In the genomic region with DNA sequence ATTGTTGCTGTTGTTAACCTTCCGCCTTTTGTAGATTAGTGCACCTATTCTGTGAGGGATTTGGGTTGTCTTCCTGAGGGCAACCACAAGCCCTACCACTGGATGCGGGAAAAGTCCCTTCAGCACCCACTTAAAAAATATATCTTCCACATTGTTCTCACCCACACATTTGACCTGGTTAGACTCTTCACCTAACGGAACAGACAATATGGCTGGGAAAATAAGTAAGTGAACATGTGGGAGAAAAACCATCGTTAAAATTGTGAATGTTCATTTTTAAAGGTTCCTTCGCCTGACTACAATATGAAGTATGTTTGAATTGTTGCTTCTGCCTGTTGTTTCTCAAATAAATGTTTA, we compare ENCODE assay signal across 9 cellular contexts.
DNase-seq lines count a peak whose midpoint lies in the region; ATAC-seq and TF ChIP-seq lines count a peak whose summit lies in the region.
"Had no signal": no experiment of that assay in that cellular context is flagged by ENCODE, and none has a peak within 500 bp of the region (broad histone marks: within the 10 kb centered on the region; RNA-seq: fewer than 3 reads in every experiment).

No MANE protein-coding gene starts in this region.

- H2AK5ac ChIP-seq in mesenchymal stem cell (ENCODE audit: low read length, severe bottlenecking), result no peak overlapping the region

- no peak overlapping the region for H3K23ac ChIP-seq in mesenchymal stem cell (ENCODE audit: low read length in 2 of 2)

- H2BK12ac ChIP-seq in mesenchymal stem cell (ENCODE audit: low read length in 2 of 2), result no peak overlapping the region

- ATAC-seq in GM18870 (IDR thresholded peaks at IDR 0.05; ENCODE audit: unreplicated experiment) (peak; percentile 17), HG02884 (IDR thresholded peaks at IDR 0.05; ENCODE audit: unreplicated experiment) (peak; percentile 1), Panc1 (no peak), HG03025 (IDR thresholded peaks at IDR 0.05; ENCODE audit: low FRiP score, unreplicated experiment) (no peak)

- H3K27ac Mint-ChIP-seq in osteocyte (ENCODE audit: unreplicated experiment), result no peak overlapping the region

- intact Hi-C loops in Panc1 (cut with micrococcal nuclease; ENCODE audit: unreplicated experiment), result loop anchor here (1.0 kb wide), 1 partner anchor 114 kb away; no protein-coding TSS in a partner anchor

- no peak overlapping the region for H3K9ac ChIP-seq in mesenchymal stem cell (ENCODE audit: low read length)

- no peak overlapping the region for H3K4me3 ChIP-seq in Panc1 (ENCODE audit: low read depth in 2 of 2, low read length in 2 of 2)
- no peak overlapping the region for H3K4me3 ChIP-seq in mesenchymal stem cell (ENCODE audit: insufficient read depth in 1 of 2, low read depth in 1 of 2, low read length in 2 of 2)

- no peaks in the 10 kb centered on the region for H3K36me3 Mint-ChIP-seq in osteocyte (ENCODE audit: unreplicated experiment)

- H3K18ac ChIP-seq in mesenchymal stem cell (ENCODE audit: low read depth in 1 of 2, low read length in 2 of 2), result no peak overlapping the region

- POLR2A ChIA-PET in Panc1 (lab: Charles Lee), result no interaction called here

- no peaks in the 10 kb centered on the region for H3K9me3 ChIP-seq in Panc1 (ENCODE audit: control insufficient read depth, insufficient read depth, low read depth, low read length)
- no peaks in the 10 kb centered on the region for H3K9me3 ChIP-seq in mesenchymal stem cell (ENCODE audit: control insufficient read depth, low read length)

- no peaks in the 10 kb centered on the region for H3K36me3 ChIP-seq in Panc1 (ENCODE audit: control insufficient read depth, insufficient read depth, low read length)
- no peaks in the 10 kb centered on the region for H3K36me3 ChIP-seq in mesenchymal stem cell (ENCODE audit: control insufficient read depth in 1 of 2, insufficient read depth in 2 of 2, low read depth in 1 of 2, low read length in 2 of 2)

- BruUV-seq in Panc1 (replicated peaks; lab: Mats Ljungman, UMichigan), result no TSS peak

- no peak overlapping the region for H3K14ac ChIP-seq in mesenchymal stem cell (ENCODE audit: low read length in 2 of 2)

- in situ Hi-C loops in Panc1 (cut with HindIII; ENCODE audit: low pct_unique_long_range_greater_than_20kb, low sequenced_read_pairs), result no loop called here

- H3K27me3 ChIP-seq in Panc1 (ENCODE audit: control insufficient read depth, insufficient read depth, low read length) (peaks cover 3% of the 10 kb centered on the region; the same call in 1 of the 2 replicates), mesenchymal stem cell (ENCODE audit: control insufficient read depth in 1 of 2, insufficient read depth in 1 of 2, low read length in 2 of 2) (peaks cover 6 to 46% of the 10 kb centered on the region in 2 experiments)

- H3K4me1 ChIP-seq in Panc1 (ENCODE audit: control insufficient read depth, insufficient read depth, low read length), result no peaks in the 10 kb centered on the region
- H3K4me1 ChIP-seq in mesenchymal stem cell (ENCODE audit: control insufficient read depth, insufficient read depth, low read depth, low read length), result no peaks in the 10 kb centered on the region

- CTCF ChIA-PET in Panc1 (lab: Charles Lee), result no interaction called here

- WGBS in mesenchymal stem cell, result 71% methylated on average over 3 of the region's 5 CpGs

- H2BK15ac ChIP-seq in mesenchymal stem cell (ENCODE audit: low read depth, poor library complexity, severe bottlenecking), result no peak overlapping the region

- H2BK5ac ChIP-seq in mesenchymal stem cell (ENCODE audit: low read depth, low read length, poor library complexity, severe bottlenecking), result no peak overlapping the region

- H3K27ac ChIP-seq in Panc1 (ENCODE audit: low read length) (no peak overlapping the region), mesenchymal stem cell (ENCODE audit: low read length, poor library complexity, severe bottlenecking) (no peak overlapping the region)

- H3K27me3 Mint-ChIP-seq in osteocyte (ENCODE audit: unreplicated experiment), result peaks cover 48% of the 10 kb centered on the region

- no peaks in the 10 kb centered on the region for H3K9me3 Mint-ChIP-seq in osteocyte (ENCODE audit: unreplicated experiment)

- DNase-seq in Panc1 (ENCODE audit: low read depth, low spot score), result no peak
- no peak for DNase-seq in osteocyte (ENCODE audit: extremely low spot score, unreplicated experiment)
- DNase-seq in H4 (ENCODE audit: low spot score), result no peak
- no peak for DNase-seq in mesenchymal stem cell
- DNase-seq in NCI-H345 (lab: John Stamatoyannopoulos, UW), result no peak
- DNase-seq: NCI-H1048 had no signal

- no peak overlapping the region for H3K4me3 Mint-ChIP-seq in osteocyte (ENCODE audit: unreplicated experiment)

- no peak overlapping the region for H2BK120ac ChIP-seq in mesenchymal stem cell (ENCODE audit: low read depth, low read length)

- H3K79me1 ChIP-seq in mesenchymal stem cell (replicated peaks; ENCODE audit: low read length, poor library complexity, severe bottlenecking), result no peaks in the 10 kb centered on the region

- H4K8ac ChIP-seq in mesenchymal stem cell (ENCODE audit: low read length), result no peak overlapping the region

- no peak overlapping the region for H3K4me2 ChIP-seq in mesenchymal stem cell (ENCODE audit: low read length, poor library complexity, severe bottlenecking)

- no peak overlapping the region for H4K91ac ChIP-seq in mesenchymal stem cell (ENCODE audit: low read length)

- H3K4ac ChIP-seq in mesenchymal stem cell (ENCODE audit: low read depth in 1 of 2, low read length in 2 of 2), result no peak overlapping the region

- peak; percentile 60 for TF ChIP-seq CTCF in Panc1 (IDR thresholded peaks at IDR 0.05)
- TF ChIP-seq CTCF in osteocyte (IDR thresholded peaks at IDR 0.05), result peak; percentile 10

- H3K4me1 Mint-ChIP-seq in osteocyte (ENCODE audit: unreplicated experiment), result no peaks in the 10 kb centered on the region

- no peak overlapping the region for H2AFZ ChIP-seq in mesenchymal stem cell (ENCODE audit: low read depth, low read length)

Comparison
In these comparisons a context has a peak if more than half of its experiments do, and no peak if none do; other contexts are left out.
1. ATAC-seq: peak in GM18870 (single experiment) and HG02884 (single experiment); none in Panc1 (single experiment) and HG03025 (single experiment).